Comparison of ENCODE assay signal across 8 cellular contexts in genomic region chr7:130961128-130961601, GRCh38.
DNase-seq lines count a peak whose midpoint lies in the region; ATAC-seq and TF ChIP-seq lines count a peak whose summit lies in the region.

No MANE protein-coding gene starts in this region.

- H3K4me3 ChIP-seq in A673 (ENCODE audit: low read depth, low read length, poor library complexity, severe bottlenecking) (peak overlapping the region; percentile 61), psoas muscle (peak overlapping the region; percentile 40)

- peak overlapping the region; percentile 94 for H3K27ac ChIP-seq in A673 (ENCODE audit: low read depth, low read length, poor library complexity, severe bottlenecking)
- peak overlapping the region; percentile 47 for H3K27ac ChIP-seq in psoas muscle

- H3K4me1 ChIP-seq in A673 (ENCODE audit: insufficient read depth, low read length, poor library complexity, severe bottlenecking): peaks cover 30% of the 10 kb centered on the region
- H3K4me1 ChIP-seq in psoas muscle: peaks cover 51% of the 10 kb centered on the region

- DNase-seq in A673 (ENCODE audit: low spot score) (peak; percentile 93), SW480 (ENCODE audit: low spot score) (peak; percentile 20), astrocyte of the hippocampus (ENCODE audit: low read depth, low spot score) (peak; percentile 89), psoas muscle (no peak), ecto neural progenitor cell (ENCODE audit: low spot score) (no peak), SKM-1 (lab: John Stamatoyannopoulos, UW; ENCODE audit: unreplicated experiment) (no peak)

- H3K27me3 ChIP-seq in A673 (replicated peaks; ENCODE audit: insufficient read depth, low read depth, low read length, poor library complexity) (no peaks in the 10 kb centered on the region), psoas muscle (ENCODE audit: insufficient read depth in 3 of 3, low read length in 2 of 3) (no peaks in the 10 kb centered on the region)

- WGBS in psoas muscle, 3 donors: 61 to 79% (median 62%) methylated on average over 9 of the region's 9 CpGs

- BruUV-seq in A673 (replicated peaks; lab: Mats Ljungman, UMichigan): no TSS peak

- ATAC-seq in HG03280 (IDR thresholded peaks at IDR 0.05; ENCODE audit: unreplicated experiment) (peak; percentile 67), psoas muscle (peak; percentile 23 to 53 (median 46))

- H3K36me3 ChIP-seq in A673 (ENCODE audit: insufficient read depth, low read length, poor library complexity, severe bottlenecking) (peaks cover 26% of the 10 kb centered on the region), psoas muscle (ENCODE audit: insufficient read depth in 1 of 2, low read depth in 1 of 2) (peaks cover 0 to 56% of the 10 kb centered on the region in 2 donors)

- intact Hi-C loops in A673 (cut with micrococcal nuclease; ENCODE audit: unreplicated experiment) (loop anchor here (5.0 kb wide), 1 partner anchor 46 kb away; no protein-coding TSS in a partner anchor), psoas muscle (cut with DNase I) (no loop called here)

- H3K9me3 ChIP-seq in A673 (ENCODE audit: low read depth, low read length, poor library complexity, severe bottlenecking) (no peaks in the 10 kb centered on the region), psoas muscle (no peaks in the 10 kb centered on the region)

- CTCF ChIA-PET in A673 (lab: Charles Lee): interaction anchor here (0.9 to 1.9 kb wide), 6 partner anchors 15 to 65 kb away, joined by 3 to 6 read pairs (median 3); no protein-coding TSS in a partner anchor

- no peak for TF ChIP-seq CTCF in A673 (conservative IDR thresholded peaks at IDR 0.05; ENCODE audit: low read depth, low read length)
- TF ChIP-seq CTCF in psoas muscle (IDR thresholded peaks at IDR 0.05): no peak

- POLR2A ChIA-PET in A673 (lab: Charles Lee; ENCODE audit: low non-redundant PET): interaction anchor here (0.6 to 1.1 kb wide), 3 partner anchors 10 to 47 kb away, joined by 3 to 4 read pairs (median 4); no protein-coding TSS in a partner anchor

- peak; percentile 99 for TF ChIP-seq POLR2A in GM19099 (IDR thresholded peaks at IDR 0.05; ENCODE audit: extremely low read depth, insufficient read length, low read depth)

Comparison
In these comparisons a context has a peak if more than half of its experiments do, and no peak if none do; other contexts are left out.
1. DNase-seq: peak in A673 (single experiment), SW480 (single experiment) and astrocyte of the hippocampus (single experiment); none in psoas muscle (0 of 2), ecto neural progenitor cell (single experiment) and SKM-1 (single experiment).